Comparison of ENCODE assay signal across 1 cellular context in the genomic region with DNA sequence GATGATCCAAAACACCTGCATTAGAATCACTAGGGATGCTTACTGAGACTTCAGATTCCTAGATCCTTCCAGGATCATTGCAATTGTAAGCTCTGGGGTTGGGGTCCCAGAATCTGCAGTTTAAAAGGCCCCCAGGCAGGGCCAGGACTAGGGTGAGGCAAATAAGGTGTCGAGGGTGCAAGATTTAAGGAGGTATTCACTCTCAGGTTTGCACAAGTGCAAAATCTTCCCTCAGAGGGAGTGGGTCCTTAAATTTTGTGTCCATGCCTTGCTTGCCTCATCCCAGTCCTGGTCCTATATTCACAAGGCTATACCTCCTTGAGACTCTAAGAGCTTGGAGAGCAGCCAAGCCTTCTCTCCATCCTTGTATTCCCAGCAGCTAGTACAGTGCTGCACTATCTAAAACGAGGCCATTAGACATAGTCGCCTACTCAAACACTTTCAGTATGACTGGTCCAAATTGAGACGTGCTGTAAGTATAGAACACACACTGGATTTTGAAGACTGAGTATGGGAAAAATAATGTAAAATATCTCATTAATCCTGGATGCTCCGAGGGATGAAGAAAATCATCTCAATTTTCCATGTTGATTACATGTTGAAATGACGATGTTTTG.
TF ChIP-seq lines count a peak whose summit lies in the region.

No MANE protein-coding gene starts in this region.

TF ChIP-seq in SK-N-SH treated with all-trans-retinoic acid at 6 μM for 48 hours, 23 proteins besides CTCF, POLR2A, EP300 and RAD21 (continued from another document):
- TF ChIP-seq, protein P1, sequence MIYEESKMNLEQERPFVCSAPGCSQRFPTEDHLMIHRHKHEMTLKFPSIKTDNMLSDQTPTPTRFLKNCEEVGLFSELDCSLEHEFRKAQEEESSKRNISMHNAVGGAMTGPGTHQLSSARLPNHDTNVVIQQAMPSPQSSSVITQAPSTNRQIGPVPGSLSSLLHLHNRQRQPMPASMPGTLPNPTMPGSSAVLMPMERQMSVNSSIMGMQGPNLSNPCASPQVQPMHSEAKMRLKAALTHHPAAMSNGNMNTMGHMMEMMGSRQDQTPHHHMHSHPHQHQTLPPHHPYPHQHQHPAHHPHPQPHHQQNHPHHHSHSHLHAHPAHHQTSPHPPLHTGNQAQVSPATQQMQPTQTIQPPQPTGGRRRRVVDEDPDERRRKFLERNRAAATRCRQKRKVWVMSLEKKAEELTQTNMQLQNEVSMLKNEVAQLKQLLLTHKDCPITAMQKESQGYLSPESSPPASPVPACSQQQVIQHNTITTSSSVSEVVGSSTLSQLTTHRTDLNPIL (CRISPR knock-in tag; IDR thresholded peaks at IDR 0.05; ENCODE audit: low read depth) = no peak
- no peak for TF ChIP-seq BACH2 (CRISPR knock-in tag; IDR thresholded peaks at IDR 0.05; ENCODE audit: borderline replicate concordance)
